8 cellular contexts compared by ENCODE assay signal in genomic region chr19:57613941-57614743, GRCh38. TPM values are rescaled to one million over a fixed set of nuclear protein-coding genes. Genes with fewer than 3 reads are reported as not detected.
DNase-seq lines count a peak whose midpoint lies in the region; ATAC-seq, FAIRE-seq and TF ChIP-seq lines count a peak whose summit lies in the region.

Gene ZNF134 (plus strand): TSS chr19:57614242. CDS start chr19:57619469, 5,227 bp downstream.

- peaks cover 34% of the 10 kb centered on the region for H3K79me2 ChIP-seq in SU-DHL-6 (ENCODE audit: insufficient read depth, low read length)

- peaks cover 22% of the 10 kb centered on the region for H3K4me1 ChIP-seq in cardiac muscle cell (ENCODE audit: low read depth)
- peaks cover 0 to 9% (median 0%) of the 10 kb centered on the region in 3 donors for H3K4me1 ChIP-seq in pancreas
- H3K4me1 ChIP-seq in thyroid gland: peaks cover 3 to 4% of the 10 kb centered on the region in 2 donors

- H3K4me3 ChIP-seq in SU-DHL-6 (ENCODE audit: insufficient read depth, low read length, poor library complexity, severe bottlenecking) (peak within 1 kb of the TSS; percentile 87), cardiac muscle cell (peak within 1 kb of the TSS; percentile 95), pancreas (peak within 1 kb of the TSS; percentile 97 to 100 (median 100)), thyroid gland (replicated peaks in 1 of 3) (peak within 1 kb of the TSS; percentile 72 to 100 (median 96))

- peak in 1 of 2 donors; percentile 39 for TF ChIP-seq POLR2A in thyroid gland (IDR thresholded peaks at IDR 0.05)

- H3K36me3 ChIP-seq in SU-DHL-6 (ENCODE audit: low read length): peaks cover 38% of the 10 kb centered on the region
- H3K36me3 ChIP-seq in cardiac muscle cell: peaks cover 16% of the 10 kb centered on the region
- H3K36me3 ChIP-seq in pancreas: peaks cover 0 to 14% (median 5%) of the 10 kb centered on the region in 3 donors
- peaks cover 5 to 34% of the 10 kb centered on the region in 2 donors for H3K36me3 ChIP-seq in thyroid gland

- FAIRE-seq in pancreas (lab: Jason Lieb, UNC): no peak

- TF ChIP-seq CTCF in SU-DHL-6 (IDR thresholded peaks at IDR 0.05; ENCODE audit: insufficient read depth, low read length, poor library complexity, severe bottlenecking) (no peak), cardiac muscle cell (IDR thresholded peaks at IDR 0.05; ENCODE audit: low read depth, low read length) (peak; percentile 35), pancreas (IDR thresholded peaks at IDR 0.05) (no peak), thyroid gland (IDR thresholded peaks at IDR 0.05) (peak in 2 of 6 experiments; percentile 28 to 35)

- peaks cover 46% of the 10 kb centered on the region for H3K9me3 Mint-ChIP-seq in activated naive CD8-positive, alpha-beta T cell treated with anti-CD3 and anti-CD28 coated beads, Interleukin-2, amount 10 ng/mL, durations not matched to agents 7 days and 5 days

- peak within 1 kb of the TSS; percentile 85 for H3K4me3 Mint-ChIP-seq in activated naive CD8-positive, alpha-beta T cell treated with anti-CD3 and anti-CD28 coated beads, Interleukin-2, amount 10 ng/mL, durations not matched to agents 7 days and 5 days

- H3K27ac ChIP-seq in SU-DHL-6 (ENCODE audit: low read depth, low read length): 0 out of 2 replicates have a peak within 1 kb of the TSS, but pooled peaks have one; percentile 12
- H3K27ac ChIP-seq in cardiac muscle cell: peak within 1 kb of the TSS; percentile 81
- no peak within 1 kb of the TSS for H3K27ac ChIP-seq in pancreas
- peak within 1 kb of the TSS in 2 of 3 donors; percentile 35 to 66 for H3K27ac ChIP-seq in thyroid gland

- WGBS in pancreas, 2 donors: 2% methylated on average over 64 of the region's 64 CpGs
- 4 to 9% methylated on average over 13 to 20 of the region's 64 CpGs for WGBS in thyroid gland, 2 donors

- intact Hi-C loops in pancreas (cut with DNase I): no loop called here
- intact Hi-C loops in thyroid gland (cut with DNase I): no loop called here

- no peaks in the 10 kb centered on the region for H3K27me3 Mint-ChIP-seq in activated naive CD8-positive, alpha-beta T cell treated with anti-CD3 and anti-CD28 coated beads, Interleukin-2, amount 10 ng/mL, durations not matched to agents 7 days and 5 days

- H3F3A ChIP-seq in SU-DHL-6 (ENCODE audit: insufficient read depth): no peaks in the 10 kb centered on the region

- peak; percentile 46 for DNase-seq in GM04503 (ENCODE audit: low read depth)
- DNase-seq in HEK293T (ENCODE audit: extremely low spot score): peak; percentile 93
- peak; percentile 76 for DNase-seq in NCI-H1092 treated with DMSO at 0.1 percent for 48 hours (lab: John Stamatoyannopoulos, UW)
- peak; percentile 87 for DNase-seq in activated naive CD8-positive, alpha-beta T cell treated with anti-CD3 and anti-CD28 coated beads, Interleukin-2, amount 10 ng/mL, durations not matched to agents 7 days and 5 days
- DNase-seq in cardiac muscle cell (ENCODE audit: low read depth in 1 of 2, low spot score in 1 of 2): peak; percentile 92 to 95
- peak; percentile 86 to 95 (median 91) for DNase-seq in pancreas
- DNase-seq in thyroid gland: peak; percentile 92 to 94

- peak within 1 kb of the TSS; percentile 70 for H3K4me2 ChIP-seq in SU-DHL-6 (ENCODE audit: low read depth, low read length, poor library complexity, severe bottlenecking)

- ATAC-seq in activated naive CD8-positive, alpha-beta T cell treated with anti-CD3 and anti-CD28 coated beads, Interleukin-2, amount 10 ng/mL, durations not matched to agents 7 days and 5 days (ENCODE audit: low read depth): peak; percentile 98
- peak; percentile 100 for ATAC-seq in pancreas

- H4K20me1 ChIP-seq in SU-DHL-6 (ENCODE audit: low read depth, low read length): no peaks in the 10 kb centered on the region

- H3K9me2 ChIP-seq in SU-DHL-6 (replicated peaks; ENCODE audit: insufficient read depth, low read length): no peaks in the 10 kb centered on the region

- H3K9me3 ChIP-seq in SU-DHL-6 (ENCODE audit: insufficient read depth, low read length) (peaks cover 51% of the 10 kb centered on the region; the same call in 1 of the 2 replicates), cardiac muscle cell (ENCODE audit: low read depth) (peaks cover 3% of the 10 kb centered on the region), pancreas (peaks cover 0 to 8% (median 2%) of the 10 kb centered on the region in 4 donors), thyroid gland (no peaks in the 10 kb centered on the region)

- H3K27me3 ChIP-seq in SU-DHL-6 (ENCODE audit: low read length) (no peaks in the 10 kb centered on the region), cardiac muscle cell (no peaks in the 10 kb centered on the region), pancreas (no peaks in the 10 kb centered on the region), thyroid gland (no peaks in the 10 kb centered on the region)

- H3K27ac Mint-ChIP-seq in activated naive CD8-positive, alpha-beta T cell treated with anti-CD3 and anti-CD28 coated beads, Interleukin-2, amount 10 ng/mL, durations not matched to agents 7 days and 5 days: peak within 1 kb of the TSS; percentile 79

- CTCF ChIA-PET in HEK293T (lab: Yijun Ruan, JAX): no interaction called here

- peak within 1 kb of the TSS; percentile 72 for H3K9ac ChIP-seq in SU-DHL-6 (ENCODE audit: low read length)

- POLR2A ChIA-PET in HEK293T (lab: Yijun Ruan, JAX): interaction anchor here (1.0 kb wide), 2 partner anchors 8 to 19 kb away, joined by 3 to 5 read pairs; partner anchors contain the start of gene ZNF211
- POLR2A ChIA-PET in activated naive CD8-positive, alpha-beta T cell treated with anti-CD3 and anti-CD28 coated beads, Interleukin-2, amount 10 ng/mL, durations not matched to agents 7 days and 5 days (lab: Charles Lee): interaction anchor here (0.7 to 2.0 kb wide), 6 partner anchors 13 to 303 kb away, joined by 3 to 11 read pairs (median 6); partner anchors contain the start of genes ZIK1 and ZNF211

- peaks cover 23% of the 10 kb centered on the region for H3K4me1 Mint-ChIP-seq in activated naive CD8-positive, alpha-beta T cell treated with anti-CD3 and anti-CD28 coated beads, Interleukin-2, amount 10 ng/mL, durations not matched to agents 7 days and 5 days

- H3K36me3 Mint-ChIP-seq in activated naive CD8-positive, alpha-beta T cell treated with anti-CD3 and anti-CD28 coated beads, Interleukin-2, amount 10 ng/mL, durations not matched to agents 7 days and 5 days: peaks cover 61% of the 10 kb centered on the region

- H2AFZ ChIP-seq in SU-DHL-6 (ENCODE audit: low read depth, low read length, severe bottlenecking): peak within 1 kb of the TSS; percentile 81

TF ChIP-seq in HEK293T, 16 proteins besides CTCF, POLR2A, EP300 and RAD21:
- TF ChIP-seq L3MBTL2 (conservative IDR thresholded peaks at IDR 0.05): peak; percentile 68
- no peak for TF ChIP-seq TARDBP (IDR thresholded peaks at IDR 0.05)
- TF ChIP-seq ELF4 (IDR thresholded peaks at IDR 0.05): peak; percentile 35; the same call in 1 of the 2 replicates
- peak; percentile 47; the same call in 1 of the 2 replicates for TF ChIP-seq NFRKB (IDR thresholded peaks at IDR 0.05)

RNA-seq across cellular contexts. Expression of gene ZNF134, which starts in this region (rescaled TPM):
- total RNA-seq in activated naive CD8-positive, alpha-beta T cell treated with anti-CD3 and anti-CD28 coated beads, Interleukin-2, amount 10 ng/mL, durations not matched to agents 7 days and 5 days: 10 to 100 TPM; 29.7 to 34.3 TPM
- total RNA-seq in cardiac muscle cell: 55.0 and 76.0 TPM in 2 replicates
- polyA plus RNA-seq in cardiac muscle cell: 18.6 and 27.4 TPM in 2 replicates
- 1 to 10 TPM; 4.5 to 9.8 (median 5.8) TPM for total RNA-seq in pancreas
- polyA plus RNA-seq in pancreas: 1 to 10 TPM; 2.3 to 7.1 TPM
- total RNA-seq in thyroid gland: 10 to 100 TPM; 32.6 to 45.5 (median 37.3) TPM

Comparison
In these comparisons a context has a peak if more than half of its experiments do, and no peak if none do; other contexts are left out.
1. H3K27ac ChIP-seq: peak in SU-DHL-6 (single experiment), cardiac muscle cell (single experiment) and thyroid gland (2 of 3); none in pancreas (0 of 4).
2. Peak in every context shown above with its lines, with median percentiles within 50 percentile points of each other: DNase-seq and H3K4me3 ChIP-seq.